In the genomic region with DNA sequence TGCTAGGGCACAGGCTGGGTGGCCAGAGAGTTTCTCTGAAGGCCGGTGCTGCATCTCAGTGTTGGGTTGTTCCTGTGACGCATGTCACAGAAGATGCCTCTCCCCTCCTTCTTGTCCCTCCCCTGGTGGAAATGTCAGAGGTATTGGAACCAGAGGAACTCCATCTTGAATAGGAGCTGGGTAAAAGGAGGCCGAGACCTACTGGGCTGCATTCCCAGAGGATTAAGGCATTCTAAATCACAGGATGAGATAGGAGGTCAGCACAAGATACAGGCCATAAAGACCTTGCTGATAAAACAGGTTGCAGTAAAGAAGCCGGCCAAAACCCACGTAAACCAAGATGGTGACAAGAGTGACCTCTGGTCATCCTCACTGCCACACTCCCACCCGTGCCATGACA, we compare ENCODE assay signal across 9 cellular contexts. TPM values are rescaled to one million over a fixed set of nuclear protein-coding genes. Genes with fewer than 3 reads are reported as not detected.
DNase-seq lines count a peak whose midpoint lies in the region; ATAC-seq, FAIRE-seq and TF ChIP-seq lines count a peak whose summit lies in the region.
"Not testable (repeated sequence)": the region's sequence is repeated elsewhere in the genome, so short reads cannot be mapped to it uniquely, and the experiment has no call there.
"Had no signal": no experiment of that assay in that cellular context is flagged by ENCODE, and none has a peak within 500 bp of the region (broad histone marks: within the 10 kb centered on the region; RNA-seq: fewer than 3 reads in every experiment).

No MANE protein-coding gene starts in this region.

- not testable (repeated sequence) for H2AFZ ChIP-seq in PC-9; K562 (ENCODE audit: low read depth, low read length); hepatocyte

- H3K9ac ChIP-seq in K562 (ENCODE audit: insufficient read depth in 1 of 2, low read depth in 2 of 2, low read length in 2 of 2): not testable (repeated sequence)

- not testable (repeated sequence) for H3K4me2 ChIP-seq in PC-9; K562 (ENCODE audit: insufficient read depth, low read length); hepatocyte

- peaks cover 11% of the 10 kb centered on the region for H3K4me1 ChIP-seq in PC-9 (replicated peaks; ENCODE audit: insufficient read depth)
- not testable (repeated sequence) for H3K4me1 ChIP-seq in K562 (replicated peaks in 1 of 2; ENCODE audit: control insufficient read depth in 2 of 2, insufficient read depth in 2 of 2, low read length in 2 of 2); hepatocyte (ENCODE audit: insufficient read depth)

- H3K27ac ChIP-seq in C4-2B (peak overlapping the region; percentile 6; the same call in 1 of the 2 replicates), PC-9 (peak overlapping the region; percentile 89; the same call in 1 of the 2 replicates), K562 (ENCODE audit: extremely low read depth, low read depth, low read length) (peak overlapping the region; percentile 24; the same call in 1 of the 3 replicates), hepatocyte (peak overlapping the region; percentile 87)

- H3K27me3 Mint-ChIP-seq in chondrocyte (ENCODE audit: low read depth) (peaks cover 16% of the 10 kb centered on the region), type B pancreatic cell (peaks cover 12% of the 10 kb centered on the region)

- not testable (repeated sequence) for FAIRE-seq in K562 (lab: Jason Lieb, UNC)

- not testable (repeated sequence) for DNase-seq in PC-9; K562 (ENCODE audit: extremely low read depth in 1 of 4, low spot score in 3 of 4); hepatocyte (ENCODE audit: low spot score)
- DNase-seq in chondrocyte (ENCODE audit: low spot score): peak; percentile 30
- DNase-seq in type B pancreatic cell (ENCODE audit: extremely low spot score, unreplicated experiment): peak; percentile 20

- not testable (repeated sequence) for H3K36me3 Mint-ChIP-seq in chondrocyte (ENCODE audit: low read depth); type B pancreatic cell

- in situ Hi-C loops in K562 (cut with MboI): not testable (repeated sequence)

- CTCF ChIA-PET in PC-9 (lab: Charles Lee); K562 (lab: Yijun Ruan, JAX; ENCODE audit: low intra/inter-chr PET ratio): not testable (repeated sequence)

- not testable (repeated sequence) for TF ChIP-seq EP300 in K562 (IDR thresholded peaks at IDR 0.05; ENCODE audit: low read length)

- POLR2A ChIA-PET in PC-9 (lab: Charles Lee; ENCODE audit: unreplicated experiment) (interaction anchor here (0.6 kb wide), 1 partner anchor 541 kb away, joined by 9 read pairs; no protein-coding TSS in a partner anchor), K562 (lab: Yijun Ruan, JAX) (interaction anchor here (1.3 kb wide), 1 partner anchor 13 kb away, joined by 3 read pairs; no protein-coding TSS in a partner anchor)

- not testable (repeated sequence) for H3K9me1 ChIP-seq in K562 (ENCODE audit: control insufficient read depth, insufficient read depth, low read length)

- not testable (repeated sequence) for TF ChIP-seq CTCF in C4-2B (conservative IDR thresholded peaks at IDR 0.05); PC-9 (conservative IDR thresholded peaks at IDR 0.05); K562 (IDR thresholded peaks at IDR 0.05 in 2 of 3, conservative IDR thresholded peaks at IDR 0.05 in 1 of 3; ENCODE audit: insufficient read depth in 2 of 3, low read depth in 1 of 3, low read length in 3 of 3); chondrocyte (IDR thresholded peaks at IDR 0.05); hepatocyte (IDR thresholded peaks at IDR 0.05; ENCODE audit: poor library complexity); type B pancreatic cell (conservative IDR thresholded peaks at IDR 0.05)

- not testable (repeated sequence) for BruUV-seq in PC-9 (replicated peaks; lab: Mats Ljungman, UMichigan); K562 (replicated peaks; lab: Mats Ljungman, UMichigan)

- H3K9me2 ChIP-seq in PC-9 (ENCODE audit: insufficient read depth); hepatocyte (replicated peaks; ENCODE audit: insufficient read depth): not testable (repeated sequence)

- H3K79me2 ChIP-seq in PC-9 (ENCODE audit: low read depth); K562 (ENCODE audit: control insufficient read depth, insufficient read depth, low read length); hepatocyte: not testable (repeated sequence)

- H3K9me3 ChIP-seq in PC-9 (ENCODE audit: insufficient read depth, low read depth) (peaks cover 24% of the 10 kb centered on the region), K562 (replicated peaks; ENCODE audit: control insufficient read depth, insufficient read depth, low read depth, low read length) (peaks cover 15% of the 10 kb centered on the region)
- H3K9me3 ChIP-seq in hepatocyte (ENCODE audit: low read depth): not testable (repeated sequence)

- H3K36me3 ChIP-seq in PC-9 (ENCODE audit: low read depth); K562 (ENCODE audit: control insufficient read depth, insufficient read depth, low read length); hepatocyte (replicated peaks; ENCODE audit: insufficient read depth, low read depth): not testable (repeated sequence)

- not testable (repeated sequence) for TF ChIP-seq RAD21 in K562 (CRISPR knock-in tag; conservative IDR thresholded peaks at IDR 0.05 in 1 of 2, IDR thresholded peaks at IDR 0.05 in 1 of 2)

- not testable (repeated sequence) for H3K4me3 Mint-ChIP-seq in chondrocyte (ENCODE audit: unreplicated experiment); type B pancreatic cell

- intact Hi-C loops in PC-9 (cut with micrococcal nuclease; ENCODE audit: unreplicated experiment); K562 (cut with micrococcal nuclease): not testable (repeated sequence)

- not testable (repeated sequence) for H3K4me1 Mint-ChIP-seq in chondrocyte (ENCODE audit: low read depth); type B pancreatic cell (ENCODE audit: unreplicated experiment)

- H4K20me1 ChIP-seq in PC-9 (ENCODE audit: insufficient read depth); K562 (replicated peaks; ENCODE audit: control insufficient read depth, insufficient read depth, low read length); hepatocyte (ENCODE audit: insufficient read depth, poor library complexity, severe bottlenecking): not testable (repeated sequence)

- H3F3A ChIP-seq in PC-9 (ENCODE audit: insufficient read depth, low read depth): peaks cover 16% of the 10 kb centered on the region

- ATAC-seq in K562: not testable (repeated sequence)

- H3K4me3 ChIP-seq in PC-9, K562, hepatocyte: not testable (repeated sequence)

- H3K27ac Mint-ChIP-seq in chondrocyte (ENCODE audit: unreplicated experiment); type B pancreatic cell: not testable (repeated sequence)

- not testable (repeated sequence) for TF ChIP-seq POLR2A in K562 (conservative IDR thresholded peaks at IDR 0.05)

- 86% methylated on average over 4 of the region's 6 CpGs for WGBS in K562 (ENCODE audit: insufficient coverage, low coverage, missing lambda C conversion rate)
- whole genome bisulfite sequencing in hepatocyte (ENCODE audit: low lambda C conversion rate, missing lambda C conversion rate): 49% methylated on average over 6 of the region's 6 CpGs

- H3K27me3 ChIP-seq in PC-9 (ENCODE audit: insufficient read depth, low read depth); K562 (ENCODE audit: control insufficient read depth in 2 of 2, insufficient read depth in 2 of 2, low read length in 2 of 2); hepatocyte: not testable (repeated sequence)

- H3K9me3 Mint-ChIP-seq in chondrocyte (ENCODE audit: low read depth); type B pancreatic cell: not testable (repeated sequence)

TF ChIP-seq in K562, 482 proteins besides CTCF, POLR2A, EP300 and RAD21 (continues in another document):
- TF ChIP-seq HDAC8 (tag; IDR thresholded peaks at IDR 0.05) (peak; percentile 41; the same call in 1 of the 2 replicates), ZNF311 (CRISPR knock-in tag; IDR thresholded peaks at IDR 0.05) (0 out of 2 replicates have a peak, but pooled peaks have one; percentile 20), JUND (tag; IDR thresholded peaks at IDR 0.05; ENCODE audit: borderline replicate concordance, low read depth, low read length) (0 out of 3 replicates have a peak, but pooled peaks have one; percentile 8), ZNF583 (CRISPR knock-in tag; IDR thresholded peaks at IDR 0.05) (0 out of 2 replicates have a peak, but pooled peaks have one; percentile 45)
- TF ChIP-seq JUND (IDR thresholded peaks at IDR 0.05; ENCODE audit: borderline replicate concordance, low read depth, low read length): not testable (repeated sequence)

RNA-seq across cellular contexts. Expression of a gene that starts 50.3 kb away (rescaled TPM):
- total RNA-seq in PC-9 (2021) (91.4 and 107 TPM in 2 replicates), K562 (2014; rRNA removed) (10.0 TPM in 2 replicates), K562 (2014; rRNA removed; fragmentation: Illumina TruSeq; extraction: Trizol) (8.8 and 10.6 TPM in 2 replicates), K562 (2015; rRNA removed; fragmentation: Illumina TruSeq; extraction: Trizol) (10.2 and 10.9 TPM in 2 replicates), K562 (2021) (21.4 and 24.0 TPM in 2 replicates), chondrocyte (35.5 to 46.7 TPM (median 39.0 TPM) in 3 replicates), hepatocyte (19.2 and 20.0 TPM in 2 replicates), type B pancreatic cell (ENCODE audit: low replicate concordance) (46.3 and 52.7 TPM in 2 replicates)
- 125 and 169 TPM in 2 replicates for total RNA-seq in K562 (2011; cell fraction: chromatin; rRNA removed; ENCODE audit: low replicate concordance)
- total RNA-seq in K562 (2011; cell fraction: nucleolus; rRNA removed): 46.2 and 47.6 TPM in 2 replicates
- 57.1 and 63.9 TPM in 2 replicates for total RNA-seq in K562 (2011; cell fraction: nucleoplasm; rRNA removed)
- polyA plus RNA-seq in K562 (2011; rRNA removed) (11.3 and 13.4 TPM in 2 replicates), K562 (2014; fragmentation: Illumina TruSeq; extraction: Trizol) (10.9 and 14.6 TPM in 2 replicates), K562 (2014; fragmentation: Nextera tagmentation; extraction: Ambion mirVana) (1 to 10 TPM; 1.3 to 2.3 TPM), K562 (2014; rRNA removed) (6.8 and 8.0 TPM in 2 replicates), hepatocyte (7.9 and 12.1 TPM in 2 replicates)
- 7.9 and 11.5 TPM in 2 replicates for polyA plus RNA-seq in K562 (2011; cell fraction: cytosol; rRNA removed)
- 22.3 and 28.6 TPM in 2 replicates for polyA plus RNA-seq in K562 (2011; cell fraction: nucleus; rRNA removed)
- 13.7 and 15.5 TPM in 2 replicates for polyA plus RNA-seq in K562 (2012)
- 40.2 and 43.6 TPM in 2 replicates for polyA minus RNA-seq in K562 (2011; rRNA and poly(A)+ RNA removed)
- polyA minus RNA-seq in K562 (2011; cell fraction: cytosol; rRNA and poly(A)+ RNA removed): 13.1 and 20.3 TPM in 2 replicates
- 33.5 and 55.2 TPM in 2 replicates for polyA minus RNA-seq in K562 (2011; cell fraction: nucleus; rRNA and poly(A)+ RNA removed)
- total RNA-seq: B cell had no signal
- polyA plus RNA-seq: CD14-positive monocyte; CD4-positive, CD25-positive, alpha-beta regulatory T cell had no signal

Comparison
In these comparisons a context has a peak if more than half of its experiments do, and no peak if none do; other contexts are left out.
1. H3K27ac ChIP-seq: peak in every context shown above with its lines; median percentile 89 in PC-9; 87 in hepatocyte; 24 in K562; 6 in C4-2B.